10 cellular contexts compared by ENCODE assay signal in genomic region chr20:50919567-50919966, GRCh38. TPM values are rescaled to one million over a fixed set of nuclear protein-coding genes. Genes with fewer than 3 reads are reported as not detected.
DNase-seq lines count a peak whose midpoint lies in the region; ATAC-seq, FAIRE-seq and TF ChIP-seq lines count a peak whose summit lies in the region.
"Had no signal": no experiment of that assay in that cellular context is flagged by ENCODE, and none has a peak within 500 bp of the region (broad histone marks: within the 10 kb centered on the region; RNA-seq: fewer than 3 reads in every experiment).

No MANE protein-coding gene starts in this region.

- WGBS in pancreas, 2 donors: 65 to 71% methylated on average over 6 of the region's 6 CpGs
- 76% methylated on average over 6 of the region's 6 CpGs for WGBS in SK-N-SH (ENCODE audit: low lambda C conversion rate)

- no peaks in the 10 kb centered on the region for H3K27me3 ChIP-seq in DOHH2 (ENCODE audit: control insufficient read depth, low read length)
- no peaks in the 10 kb centered on the region for H3K27me3 ChIP-seq in pancreas
- H3K27me3 ChIP-seq in SK-N-SH (ENCODE audit: insufficient read depth): no peaks in the 10 kb centered on the region

- H3K4me1 ChIP-seq in DOHH2 (ENCODE audit: control insufficient read depth, low read length) (peaks cover 95% of the 10 kb centered on the region), pancreas (peaks cover 23 to 40% (median 32%) of the 10 kb centered on the region in 3 donors), SK-N-SH (ENCODE audit: control insufficient read depth in 1 of 2, insufficient read depth in 2 of 2, low read depth in 1 of 2, low read length in 1 of 2) (peaks cover 40 to 51% of the 10 kb centered on the region in 2 experiments)

- no peak overlapping the region for H3K4me3 Mint-ChIP-seq in endothelial cell (ENCODE audit: unreplicated experiment)

- peak; percentile 9 for DNase-seq in LoVo (ENCODE audit: low spot score)
- no peak for DNase-seq in endothelial cell (ENCODE audit: low spot score)
- DNase-seq in pancreas: peak in 4 of 6 donors; percentile 14 to 66 (median 60)
- no peak for DNase-seq in SK-N-SH
- no peak for DNase-seq in GDM1 (lab: John Stamatoyannopoulos, UW)
- DNase-seq in NCI-H510A (lab: John Stamatoyannopoulos, UW): no peak
- DNase-seq in G401 (ENCODE audit: low spot score): no peak
- DNase-seq: effector memory CD4-positive, alpha-beta T cell; NCI-H526 treated with DMSO at 0.1 percent for 48 hours had no signal

- H3K79me2 ChIP-seq in DOHH2 (ENCODE audit: control insufficient read depth, low read length): peaks cover 100% of the 10 kb centered on the region
- H3K79me2 ChIP-seq in SK-N-SH (ENCODE audit: insufficient read depth): peaks cover 100% of the 10 kb centered on the region

- H3K36me3 Mint-ChIP-seq in endothelial cell (ENCODE audit: low read depth, unreplicated experiment): peaks cover 3% of the 10 kb centered on the region

- H3K36me3 ChIP-seq in DOHH2 (ENCODE audit: control insufficient read depth, low read length) (peaks cover 89% of the 10 kb centered on the region), pancreas (peaks cover 0 to 6% (median 4%) of the 10 kb centered on the region in 3 donors), SK-N-SH (replicated peaks in 1 of 2; ENCODE audit: control insufficient read depth in 1 of 2, insufficient read depth in 2 of 2, low read length in 1 of 2) (peaks cover 39 to 46% of the 10 kb centered on the region in 2 experiments)

- H4K20me1 ChIP-seq in DOHH2 (ENCODE audit: control insufficient read depth, insufficient read depth, low read depth, low read length) (peaks cover 68% of the 10 kb centered on the region), SK-N-SH (ENCODE audit: insufficient read depth) (peaks cover 100% of the 10 kb centered on the region)

- no peaks in the 10 kb centered on the region for H3K9me2 ChIP-seq in DOHH2 (replicated peaks; ENCODE audit: control insufficient read depth, low read length)
- H3K9me2 ChIP-seq in SK-N-SH: no peaks in the 10 kb centered on the region

- no peak overlapping the region for H2AFZ ChIP-seq in SK-N-SH (ENCODE audit: low read depth)

- ATAC-seq in pancreas: peak in 2 of 4 donors; percentile 37 to 47

- peak overlapping the region; percentile 55 for H3K27ac Mint-ChIP-seq in endothelial cell (ENCODE audit: unreplicated experiment)

- no peak for FAIRE-seq in pancreas (lab: Jason Lieb, UNC)

- POLR2A ChIA-PET in SK-N-SH (lab: Yijun Ruan, JAX): no interaction called here

- peaks cover 28% of the 10 kb centered on the region for H3K4me1 Mint-ChIP-seq in endothelial cell (ENCODE audit: unreplicated experiment)

- H3F3A ChIP-seq in DOHH2 (ENCODE audit: control insufficient read depth, insufficient read depth) (peaks cover 8% of the 10 kb centered on the region; the same call in 1 of the 2 replicates), SK-N-SH (replicated peaks; ENCODE audit: insufficient read depth) (peaks cover 41% of the 10 kb centered on the region)

- H3K27ac ChIP-seq in DOHH2 (ENCODE audit: low read depth, low read length): no peak overlapping the region
- H3K27ac ChIP-seq in pancreas: no peak overlapping the region
- peak overlapping the region in 1 of 2 experiments; percentile 46; a peak in 1 of 4 replicates for H3K27ac ChIP-seq in SK-N-SH (ENCODE audit: low read depth in 2 of 2, low read length in 1 of 2)

- no peak overlapping the region for H3K9ac ChIP-seq in SK-N-SH

- intact Hi-C loops in pancreas (cut with DNase I): no loop called here

- H3K27me3 Mint-ChIP-seq in endothelial cell (ENCODE audit: unreplicated experiment): no peaks in the 10 kb centered on the region

- TF ChIP-seq CTCF in DOHH2 (IDR thresholded peaks at IDR 0.05; ENCODE audit: low read depth, low read length, poor library complexity, severe bottlenecking) (no peak), endothelial cell (IDR thresholded peaks at IDR 0.05; ENCODE audit: unreplicated experiment) (no peak), pancreas (IDR thresholded peaks at IDR 0.05) (no peak), SK-N-SH (IDR thresholded peaks at IDR 0.05) (no peak)

- H3K4me2 ChIP-seq in DOHH2 (ENCODE audit: low read length): peak overlapping the region; percentile 33; the same call in 1 of the 2 replicates
- no peak overlapping the region for H3K4me2 ChIP-seq in SK-N-SH

- no peak for TF ChIP-seq EP300 in SK-N-SH (IDR thresholded peaks at IDR 0.05; ENCODE audit: borderline replicate concordance in 1 of 2, low read depth in 1 of 2, low read length in 1 of 2)

- TF ChIP-seq RAD21 in SK-N-SH (IDR thresholded peaks at IDR 0.05; ENCODE audit: low read length): no peak

- H3K9me3 Mint-ChIP-seq in endothelial cell (ENCODE audit: unreplicated experiment): no peaks in the 10 kb centered on the region

- H3K9me3 ChIP-seq in DOHH2 (ENCODE audit: control insufficient read depth, insufficient read depth, low read length): no peaks in the 10 kb centered on the region
- no peaks in the 10 kb centered on the region for H3K9me3 ChIP-seq in pancreas
- no peaks in the 10 kb centered on the region for H3K9me3 ChIP-seq in SK-N-SH

- in situ Hi-C loops in G401 (cut with HindIII; ENCODE audit: low sequenced_read_pairs): no loop called here

- H3K4me3 ChIP-seq in DOHH2 (ENCODE audit: low read length) (no peak overlapping the region; the same call in 1 of the 2 replicates), pancreas (no peak overlapping the region), SK-N-SH (ENCODE audit: low read depth in 2 of 2, low read length in 1 of 2) (no peak overlapping the region)

- CTCF ChIA-PET in SK-N-SH (lab: Yijun Ruan, JAX): interaction anchor here (0.9 to 16.1 kb wide), 4 partner anchors 9 to 128 kb away, joined by 3 to 340 read pairs (median 31); partner anchors contain the start of genes ADNP and BCAS4

TF ChIP-seq in SK-N-SH, 30 proteins besides CTCF, POLR2A, EP300 and RAD21:
- no peak for TF ChIP-seq POLR2AphosphoS5 (IDR thresholded peaks at IDR 0.05; ENCODE audit: low read depth, low read length)
- TF ChIP-seq, protein P1, sequence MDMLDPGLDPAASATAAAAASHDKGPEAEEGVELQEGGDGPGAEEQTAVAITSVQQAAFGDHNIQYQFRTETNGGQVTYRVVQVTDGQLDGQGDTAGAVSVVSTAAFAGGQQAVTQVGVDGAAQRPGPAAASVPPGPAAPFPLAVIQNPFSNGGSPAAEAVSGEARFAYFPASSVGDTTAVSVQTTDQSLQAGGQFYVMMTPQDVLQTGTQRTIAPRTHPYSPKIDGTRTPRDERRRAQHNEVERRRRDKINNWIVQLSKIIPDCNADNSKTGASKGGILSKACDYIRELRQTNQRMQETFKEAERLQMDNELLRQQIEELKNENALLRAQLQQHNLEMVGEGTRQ (IDR thresholded peaks at IDR 0.05; ENCODE audit: borderline replicate concordance, low read depth, low read length): no peak
- TF ChIP-seq SMC3 (IDR thresholded peaks at IDR 0.05; ENCODE audit: low read depth, low read length): no peak
- TF ChIP-seq RFX5 (IDR thresholded peaks at IDR 0.05; ENCODE audit: low read length): no peak
- TF ChIP-seq CHD2 (IDR thresholded peaks at IDR 0.05; ENCODE audit: low read length, partially characterized antibody): no peak
- TF ChIP-seq, protein P2, sequence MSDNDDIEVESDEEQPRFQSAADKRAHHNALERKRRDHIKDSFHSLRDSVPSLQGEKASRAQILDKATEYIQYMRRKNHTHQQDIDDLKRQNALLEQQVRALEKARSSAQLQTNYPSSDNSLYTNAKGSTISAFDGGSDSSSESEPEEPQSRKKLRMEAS (IDR thresholded peaks at IDR 0.05; ENCODE audit: low read depth): no peak
- no peak for TF ChIP-seq GATA2 (CRISPR knock-in tag; IDR thresholded peaks at IDR 0.05)
- TF ChIP-seq ELF1 (IDR thresholded peaks at IDR 0.05): no peak

RNA-seq across cellular contexts. Expression of gene ADNP, which starts 11.7 kb away (rescaled TPM):
- total RNA-seq in endothelial cell (ENCODE audit: unreplicated experiment) (92.7 TPM), pancreas (10 to 100 TPM; 18.7 to 33.8 (median 20.5) TPM)
- polyA plus RNA-seq in pancreas (10 to 100 TPM; 17.8 to 21.5 TPM), SK-N-SH (2012; rRNA removed) (13.3 TPM in 2 replicates)
- 21.5 and 22.5 TPM in 2 replicates for polyA plus RNA-seq in SK-N-SH (2012; cell fraction: cytosol; rRNA removed)
- 27.6 and 49.7 TPM in 2 replicates for polyA plus RNA-seq in SK-N-SH (2012; cell fraction: nucleus; rRNA removed)
- 11.9 and 16.5 TPM in 2 replicates for total RNA-seq in G401 (2014; rRNA removed; shearing (Covaris generic))

RNA-seq across cellular contexts. Expression of gene DPM1, which starts 38.8 kb away (rescaled TPM):
- total RNA-seq in endothelial cell (ENCODE audit: unreplicated experiment) (40.0 TPM), pancreas (10 to 100 TPM; 16.1 to 24.0 (median 17.8) TPM)
- polyA plus RNA-seq in pancreas (10 to 100 TPM; 13.6 to 34.8 TPM), SK-N-SH (2012; rRNA removed) (72.1 and 109 TPM in 2 replicates)
- 119 and 126 TPM in 2 replicates for polyA plus RNA-seq in SK-N-SH (2012; cell fraction: cytosol; rRNA removed)
- polyA plus RNA-seq in SK-N-SH (2012; cell fraction: nucleus; rRNA removed): 26.5 and 45.0 TPM in 2 replicates
- 148 and 156 TPM in 2 replicates for total RNA-seq in G401 (2014; rRNA removed; shearing (Covaris generic))

RNA-seq across cellular contexts. Expression of gene MOCS3, which starts 39.1 kb away (rescaled TPM):
- total RNA-seq in endothelial cell (ENCODE audit: unreplicated experiment): 6.3 TPM
- total RNA-seq in pancreas: 1 to 10 TPM; 1.3 to 2.3 (median 1.8) TPM
- 1 to 10 TPM in 1 of 2 donors, under 1 TPM in 1; 0.72 to 1.9 TPM for polyA plus RNA-seq in pancreas
- 4.0 and 4.4 TPM in 2 replicates for polyA plus RNA-seq in SK-N-SH (2012; rRNA removed)
- 3.0 and 3.9 TPM in 2 replicates for polyA plus RNA-seq in SK-N-SH (2012; cell fraction: cytosol; rRNA removed)
- 1.9 and 2.6 TPM in 2 replicates for polyA plus RNA-seq in SK-N-SH (2012; cell fraction: nucleus; rRNA removed)
- 14.0 and 15.0 TPM in 2 replicates for total RNA-seq in G401 (2014; rRNA removed; shearing (Covaris generic))

Comparison
In these comparisons a context has a peak if more than half of its experiments do, and no peak if none do; other contexts are left out.
1. DNase-seq: peak in LoVo (single experiment) and pancreas (4 of 6); none in endothelial cell (single experiment), SK-N-SH (single experiment), GDM1 (single experiment), NCI-H510A (single experiment) and G401 (single experiment).